3 cellular contexts compared by ENCODE assay signal in the genomic region with DNA sequence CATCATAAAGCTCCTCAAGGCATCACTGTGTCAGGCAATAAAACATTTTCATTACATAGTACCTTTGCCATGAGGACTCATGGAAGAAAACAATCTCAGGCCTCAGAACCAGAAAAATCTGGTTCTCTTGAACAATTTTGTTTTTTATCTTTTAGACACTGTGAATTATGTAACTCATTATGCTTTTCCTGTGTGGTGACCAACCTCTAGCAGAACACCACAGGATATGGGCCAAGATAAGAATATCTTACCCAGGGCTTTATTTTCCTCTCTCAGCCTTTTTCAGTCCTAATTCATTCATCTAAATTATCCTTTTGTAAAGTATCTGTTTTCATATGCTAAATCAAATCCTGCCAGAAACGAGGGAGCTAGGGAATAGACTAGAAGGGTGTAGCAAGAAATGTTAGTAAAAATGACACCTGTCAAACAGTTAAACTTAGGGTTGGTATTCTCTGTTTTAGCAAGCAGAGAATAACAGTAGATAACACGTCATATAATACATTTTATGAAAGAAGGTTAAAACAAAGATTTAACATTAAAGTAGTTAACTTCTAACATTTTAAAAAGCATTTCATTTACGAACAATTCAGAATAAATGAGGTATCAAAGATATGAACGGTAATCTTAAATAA.
TF ChIP-seq lines count a peak whose summit lies in the region.

No MANE protein-coding gene starts in this region.

TF ChIP-seq in SK-N-SH, 30 proteins besides CTCF, POLR2A, EP300 and RAD21 (continued from another document):
- TF ChIP-seq EZH2phosphoT487 (IDR thresholded peaks at IDR 0.05; ENCODE audit: borderline replicate concordance, low read depth) (no peak), RCOR1 (IDR thresholded peaks at IDR 0.05; ENCODE audit: low read length) (no peak), TCF12 (IDR thresholded peaks at IDR 0.05) (no peak), ELF1 (IDR thresholded peaks at IDR 0.05) (no peak), CHD2 (IDR thresholded peaks at IDR 0.05; ENCODE audit: low read length, partially characterized antibody) (no peak), RFX5 (IDR thresholded peaks at IDR 0.05; ENCODE audit: low read length) (no peak), NFIC (IDR thresholded peaks at IDR 0.05; ENCODE audit: borderline replicate concordance) (no peak), FOXM1 (IDR thresholded peaks at IDR 0.05; ENCODE audit: low read depth) (no peak), POLR2AphosphoS5 (IDR thresholded peaks at IDR 0.05; ENCODE audit: low read depth, low read length) (no peak)
- TF ChIP-seq, protein P1, sequence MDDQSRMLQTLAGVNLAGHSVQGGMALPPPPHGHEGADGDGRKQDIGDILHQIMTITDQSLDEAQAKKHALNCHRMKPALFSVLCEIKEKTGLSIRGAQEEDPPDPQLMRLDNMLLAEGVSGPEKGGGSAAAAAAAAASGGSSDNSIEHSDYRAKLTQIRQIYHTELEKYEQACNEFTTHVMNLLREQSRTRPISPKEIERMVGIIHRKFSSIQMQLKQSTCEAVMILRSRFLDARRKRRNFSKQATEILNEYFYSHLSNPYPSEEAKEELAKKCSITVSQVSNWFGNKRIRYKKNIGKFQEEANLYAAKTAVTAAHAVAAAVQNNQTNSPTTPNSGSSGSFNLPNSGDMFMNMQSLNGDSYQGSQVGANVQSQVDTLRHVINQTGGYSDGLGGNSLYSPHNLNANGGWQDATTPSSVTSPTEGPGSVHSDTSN (IDR thresholded peaks at IDR 0.05) = no peak
- TF ChIP-seq, protein P2, sequence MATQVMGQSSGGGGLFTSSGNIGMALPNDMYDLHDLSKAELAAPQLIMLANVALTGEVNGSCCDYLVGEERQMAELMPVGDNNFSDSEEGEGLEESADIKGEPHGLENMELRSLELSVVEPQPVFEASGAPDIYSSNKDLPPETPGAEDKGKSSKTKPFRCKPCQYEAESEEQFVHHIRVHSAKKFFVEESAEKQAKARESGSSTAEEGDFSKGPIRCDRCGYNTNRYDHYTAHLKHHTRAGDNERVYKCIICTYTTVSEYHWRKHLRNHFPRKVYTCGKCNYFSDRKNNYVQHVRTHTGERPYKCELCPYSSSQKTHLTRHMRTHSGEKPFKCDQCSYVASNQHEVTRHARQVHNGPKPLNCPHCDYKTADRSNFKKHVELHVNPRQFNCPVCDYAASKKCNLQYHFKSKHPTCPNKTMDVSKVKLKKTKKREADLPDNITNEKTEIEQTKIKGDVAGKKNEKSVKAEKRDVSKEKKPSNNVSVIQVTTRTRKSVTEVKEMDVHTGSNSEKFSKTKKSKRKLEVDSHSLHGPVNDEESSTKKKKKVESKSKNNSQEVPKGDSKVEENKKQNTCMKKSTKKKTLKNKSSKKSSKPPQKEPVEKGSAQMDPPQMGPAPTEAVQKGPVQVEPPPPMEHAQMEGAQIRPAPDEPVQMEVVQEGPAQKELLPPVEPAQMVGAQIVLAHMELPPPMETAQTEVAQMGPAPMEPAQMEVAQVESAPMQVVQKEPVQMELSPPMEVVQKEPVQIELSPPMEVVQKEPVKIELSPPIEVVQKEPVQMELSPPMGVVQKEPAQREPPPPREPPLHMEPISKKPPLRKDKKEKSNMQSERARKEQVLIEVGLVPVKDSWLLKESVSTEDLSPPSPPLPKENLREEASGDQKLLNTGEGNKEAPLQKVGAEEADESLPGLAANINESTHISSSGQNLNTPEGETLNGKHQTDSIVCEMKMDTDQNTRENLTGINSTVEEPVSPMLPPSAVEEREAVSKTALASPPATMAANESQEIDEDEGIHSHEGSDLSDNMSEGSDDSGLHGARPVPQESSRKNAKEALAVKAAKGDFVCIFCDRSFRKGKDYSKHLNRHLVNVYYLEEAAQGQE (IDR thresholded peaks at IDR 0.05; ENCODE audit: low read depth, low read length) = no peak

TF ChIP-seq in SK-N-SH treated with all-trans-retinoic acid at 6 μM for 48 hours, 23 proteins besides CTCF, POLR2A, EP300 and RAD21 (continued from another document and continues in another):
- TF ChIP-seq, protein P3, sequence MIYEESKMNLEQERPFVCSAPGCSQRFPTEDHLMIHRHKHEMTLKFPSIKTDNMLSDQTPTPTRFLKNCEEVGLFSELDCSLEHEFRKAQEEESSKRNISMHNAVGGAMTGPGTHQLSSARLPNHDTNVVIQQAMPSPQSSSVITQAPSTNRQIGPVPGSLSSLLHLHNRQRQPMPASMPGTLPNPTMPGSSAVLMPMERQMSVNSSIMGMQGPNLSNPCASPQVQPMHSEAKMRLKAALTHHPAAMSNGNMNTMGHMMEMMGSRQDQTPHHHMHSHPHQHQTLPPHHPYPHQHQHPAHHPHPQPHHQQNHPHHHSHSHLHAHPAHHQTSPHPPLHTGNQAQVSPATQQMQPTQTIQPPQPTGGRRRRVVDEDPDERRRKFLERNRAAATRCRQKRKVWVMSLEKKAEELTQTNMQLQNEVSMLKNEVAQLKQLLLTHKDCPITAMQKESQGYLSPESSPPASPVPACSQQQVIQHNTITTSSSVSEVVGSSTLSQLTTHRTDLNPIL (CRISPR knock-in tag; IDR thresholded peaks at IDR 0.05; ENCODE audit: low read depth) = no peak
- TF ChIP-seq ISL1 (CRISPR knock-in tag; IDR thresholded peaks at IDR 0.05) = no peak
- no peak for TF ChIP-seq BACH2 (CRISPR knock-in tag; IDR thresholded peaks at IDR 0.05; ENCODE audit: borderline replicate concordance)
- no peak for TF ChIP-seq OSR1 (CRISPR knock-in tag; IDR thresholded peaks at IDR 0.05)
- no peak for TF ChIP-seq ZNF8 (CRISPR knock-in tag; IDR thresholded peaks at IDR 0.05)
- TF ChIP-seq ZC3H10 (CRISPR knock-in tag; IDR thresholded peaks at IDR 0.05) = no peak
- TF ChIP-seq, protein P4, sequence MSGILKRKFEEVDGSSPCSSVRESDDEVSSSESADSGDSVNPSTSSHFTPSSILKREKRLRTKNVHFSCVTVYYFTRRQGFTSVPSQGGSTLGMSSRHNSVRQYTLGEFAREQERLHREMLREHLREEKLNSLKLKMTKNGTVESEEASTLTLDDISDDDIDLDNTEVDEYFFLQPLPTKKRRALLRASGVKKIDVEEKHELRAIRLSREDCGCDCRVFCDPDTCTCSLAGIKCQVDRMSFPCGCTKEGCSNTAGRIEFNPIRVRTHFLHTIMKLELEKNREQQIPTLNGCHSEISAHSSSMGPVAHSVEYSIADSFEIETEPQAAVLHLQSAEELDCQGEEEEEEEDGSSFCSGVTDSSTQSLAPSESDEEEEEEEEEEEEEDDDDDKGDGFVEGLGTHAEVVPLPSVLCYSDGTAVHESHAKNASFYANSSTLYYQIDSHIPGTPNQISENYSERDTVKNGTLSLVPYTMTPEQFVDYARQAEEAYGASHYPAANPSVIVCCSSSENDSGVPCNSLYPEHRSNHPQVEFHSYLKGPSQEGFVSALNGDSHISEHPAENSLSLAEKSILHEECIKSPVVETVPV (CRISPR knock-in tag; IDR thresholded peaks at IDR 0.05) = no peak
- TF ChIP-seq, protein P5, sequence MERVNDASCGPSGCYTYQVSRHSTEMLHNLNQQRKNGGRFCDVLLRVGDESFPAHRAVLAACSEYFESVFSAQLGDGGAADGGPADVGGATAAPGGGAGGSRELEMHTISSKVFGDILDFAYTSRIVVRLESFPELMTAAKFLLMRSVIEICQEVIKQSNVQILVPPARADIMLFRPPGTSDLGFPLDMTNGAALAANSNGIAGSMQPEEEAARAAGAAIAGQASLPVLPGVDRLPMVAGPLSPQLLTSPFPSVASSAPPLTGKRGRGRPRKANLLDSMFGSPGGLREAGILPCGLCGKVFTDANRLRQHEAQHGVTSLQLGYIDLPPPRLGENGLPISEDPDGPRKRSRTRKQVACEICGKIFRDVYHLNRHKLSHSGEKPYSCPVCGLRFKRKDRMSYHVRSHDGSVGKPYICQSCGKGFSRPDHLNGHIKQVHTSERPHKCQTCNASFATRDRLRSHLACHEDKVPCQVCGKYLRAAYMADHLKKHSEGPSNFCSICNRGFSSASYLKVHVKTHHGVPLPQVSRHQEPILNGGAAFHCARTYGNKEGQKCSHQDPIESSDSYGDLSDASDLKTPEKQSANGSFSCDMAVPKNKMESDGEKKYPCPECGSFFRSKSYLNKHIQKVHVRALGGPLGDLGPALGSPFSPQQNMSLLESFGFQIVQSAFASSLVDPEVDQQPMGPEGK (CRISPR knock-in tag; IDR thresholded peaks at IDR 0.05; ENCODE audit: borderline replicate concordance) = no peak
- no peak for TF ChIP-seq ZNF565 (CRISPR knock-in tag; conservative IDR thresholded peaks at IDR 0.05; ENCODE audit: low read depth)
- no peak for TF ChIP-seq SNAI2 (CRISPR knock-in tag; IDR thresholded peaks at IDR 0.05)
- no peak for TF ChIP-seq CSDC2 (CRISPR knock-in tag; IDR thresholded peaks at IDR 0.05)
- TF ChIP-seq ARNTL (CRISPR knock-in tag; IDR thresholded peaks at IDR 0.05; ENCODE audit: borderline replicate concordance, low read depth) = no peak
- no peak for TF ChIP-seq GLIS3 (CRISPR knock-in tag; IDR thresholded peaks at IDR 0.05)
- no peak for TF ChIP-seq PPARA (CRISPR knock-in tag; IDR thresholded peaks at IDR 0.05; ENCODE audit: borderline replicate concordance)
- TF ChIP-seq, protein P6, sequence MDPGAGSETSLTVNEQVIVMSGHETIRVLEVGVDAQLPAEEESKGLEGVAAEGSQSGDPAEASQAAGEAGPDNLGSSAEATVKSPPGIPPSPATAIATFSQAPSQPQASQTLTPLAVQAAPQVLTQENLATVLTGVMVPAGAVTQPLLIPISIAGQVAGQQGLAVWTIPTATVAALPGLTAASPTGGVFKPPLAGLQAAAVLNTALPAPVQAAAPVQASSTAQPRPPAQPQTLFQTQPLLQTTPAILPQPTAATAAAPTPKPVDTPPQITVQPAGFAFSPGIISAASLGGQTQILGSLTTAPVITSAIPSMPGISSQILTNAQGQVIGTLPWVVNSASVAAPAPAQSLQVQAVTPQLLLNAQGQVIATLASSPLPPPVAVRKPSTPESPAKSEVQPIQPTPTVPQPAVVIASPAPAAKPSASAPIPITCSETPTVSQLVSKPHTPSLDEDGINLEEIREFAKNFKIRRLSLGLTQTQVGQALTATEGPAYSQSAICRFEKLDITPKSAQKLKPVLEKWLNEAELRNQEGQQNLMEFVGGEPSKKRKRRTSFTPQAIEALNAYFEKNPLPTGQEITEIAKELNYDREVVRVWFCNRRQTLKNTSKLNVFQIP (CRISPR knock-in tag; IDR thresholded peaks at IDR 0.05; ENCODE audit: borderline replicate concordance, low read depth) = no peak
- no peak for TF ChIP-seq ESRRG (CRISPR knock-in tag; IDR thresholded peaks at IDR 0.05)

TF ChIP-seq in WTC11, 78 proteins besides CTCF, POLR2A, EP300 and RAD21 (continued from another document):
- TF ChIP-seq MYBL2 (CRISPR knock-in tag; IDR thresholded peaks at IDR 0.05) (no peak), TEAD1 (CRISPR knock-in tag; IDR thresholded peaks at IDR 0.05) (no peak), NFATC4 (CRISPR knock-in tag; IDR thresholded peaks at IDR 0.05) (no peak), ZNF416 (CRISPR knock-in tag; IDR thresholded peaks at IDR 0.05) (no peak), HMGA2 (CRISPR knock-in tag; IDR thresholded peaks at IDR 0.05) (no peak)
- TF ChIP-seq, protein P7, sequence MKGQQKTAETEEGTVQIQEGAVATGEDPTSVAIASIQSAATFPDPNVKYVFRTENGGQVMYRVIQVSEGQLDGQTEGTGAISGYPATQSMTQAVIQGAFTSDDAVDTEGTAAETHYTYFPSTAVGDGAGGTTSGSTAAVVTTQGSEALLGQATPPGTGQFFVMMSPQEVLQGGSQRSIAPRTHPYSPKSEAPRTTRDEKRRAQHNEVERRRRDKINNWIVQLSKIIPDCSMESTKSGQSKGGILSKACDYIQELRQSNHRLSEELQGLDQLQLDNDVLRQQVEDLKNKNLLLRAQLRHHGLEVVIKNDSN (CRISPR knock-in tag; IDR thresholded peaks at IDR 0.05) = no peak
